ENCODE assay signal across 19 cellular contexts in the genomic region with DNA sequence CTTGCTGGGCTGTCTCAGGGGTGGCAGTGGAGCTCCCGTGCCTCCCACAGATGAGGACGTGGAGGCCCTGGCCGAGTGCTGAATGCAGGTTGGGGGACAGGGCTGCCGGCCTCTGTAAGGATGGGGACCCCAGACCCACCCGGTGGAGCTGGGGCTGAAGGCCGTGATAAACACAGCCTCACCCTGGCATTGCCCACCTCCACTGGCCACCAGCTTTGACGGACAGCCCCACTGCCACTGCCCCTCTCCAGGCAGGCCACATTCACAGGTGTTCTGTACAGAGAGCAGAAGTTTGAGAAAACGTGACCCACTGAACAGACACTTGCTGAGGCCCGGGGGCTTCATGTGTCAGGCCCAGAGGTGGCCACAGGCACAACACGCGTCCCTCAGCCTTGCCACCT.
A peak's percentile ranks its signal among the peaks of the same experiment; 100 is the strongest.
DNase-seq lines count a peak whose midpoint lies in the region; ATAC-seq and TF ChIP-seq lines count a peak whose summit lies in the region.
"Had no signal": no experiment of that assay in that cellular context is flagged by ENCODE, and none has a peak within 500 bp of the region (broad histone marks: within the 10 kb centered on the region; RNA-seq: fewer than 3 reads in every experiment).

No MANE protein-coding gene starts in this region.

- 87 to 92% (median 90%) methylated on average over 11 of the region's 11 CpGs for WGBS in spleen, 5 donors

- H3K9me3 Mint-ChIP-seq in IgD-negative memory B cell = peaks cover 0 to 5% (median 2%) of the 10 kb centered on the region in 3 donors

- ATAC-seq in left ventricle myocardium superior (no peak), HG03520 (IDR thresholded peaks at IDR 0.05; ENCODE audit: unreplicated experiment) (no peak)

- H3K9me3 ChIP-seq in BLaER1 = peaks cover 22% of the 10 kb centered on the region
- peaks cover 0 to 7% (median 0%) of the 10 kb centered on the region in 8 donors for H3K9me3 ChIP-seq in spleen
- H3K9me3 ChIP-seq: SJSA1 had no signal

- peaks cover 2% of the 10 kb centered on the region for H3K36me3 Mint-ChIP-seq in IgD-negative memory B cell

- H3K4me3 Mint-ChIP-seq in IgD-negative memory B cell = peak overlapping the region in 2 of 4 donors; percentile 74 to 85
- H3K4me3 Mint-ChIP-seq: H9 had no signal

- peaks cover 17 to 26% (median 23%) of the 10 kb centered on the region in 3 donors for H3K4me1 Mint-ChIP-seq in IgD-negative memory B cell
- H3K4me1 Mint-ChIP-seq: CD8-positive, alpha-beta memory T cell had no signal

- DNase-seq in left ventricle myocardium superior = peak; percentile 24
- peak; percentile 72 for DNase-seq in spleen
- no peak for DNase-seq in activated effector memory CD4-positive, alpha-beta T cell treated with anti-CD3 and anti-CD28 coated beads, Interleukin-2, amount 50 U/mL, for 16 hours
- no peak for DNase-seq in activated CD4-positive, alpha-beta T cell treated with anti-CD3 and anti-CD28 coated beads, Interleukin-2, amount 50 U/mL, for 4 hours
- DNase-seq: AML-193, DMS 273 treated with DMSO at 0.1 percent for 48 hours, EL, H9, IMR-90, NCI-H1417 treated with DMSO at 0.1 percent for 48 hours, NCI-H2081, NCI-H524, OCI-M1, RPMI8226 had no signal

- H3K4me2 ChIP-seq in BLaER1 = peak overlapping the region; percentile 81

- H4K20me1 ChIP-seq in BLaER1 = no peaks in the 10 kb centered on the region

- H3K36me3 ChIP-seq in BLaER1 (no peaks in the 10 kb centered on the region), spleen (no peaks in the 10 kb centered on the region)
- H3K36me3 ChIP-seq: SJSA1 had no signal

- intact Hi-C loops in left ventricle myocardium superior (cut with micrococcal nuclease) (no loop called here), spleen (cut with DNase I; ENCODE audit: low total_unique reads) (no loop called here)

- H3K4me3 ChIP-seq in BLaER1 (no peak overlapping the region), spleen (no peak overlapping the region)
- H3K4me3 ChIP-seq: SJSA1 had no signal

- H3K27me3 ChIP-seq in BLaER1 (no peaks in the 10 kb centered on the region), spleen (replicated peaks in 1 of 7) (no peaks in the 10 kb centered on the region)
- H3K27me3 ChIP-seq: SJSA1 had no signal

- H3K27ac Mint-ChIP-seq in IgD-negative memory B cell = peak overlapping the region in 2 of 3 donors; percentile 48 to 82
- H3K27ac Mint-ChIP-seq: CD8-positive, alpha-beta memory T cell had no signal

- no peak for TF ChIP-seq POLR2A in spleen (IDR thresholded peaks at IDR 0.05)

- TF ChIP-seq CTCF in spleen (IDR thresholded peaks at IDR 0.05 in 8 of 11, conservative IDR thresholded peaks at IDR 0.05 in 3 of 11) = no peak

- H3K27me3 Mint-ChIP-seq in IgD-negative memory B cell = no peaks in the 10 kb centered on the region

- H3K9ac ChIP-seq in BLaER1 = no peak overlapping the region

- peaks cover 42% of the 10 kb centered on the region for H3K4me1 ChIP-seq in BLaER1
- peaks cover 7 to 37% (median 19%) of the 10 kb centered on the region in 6 donors for H3K4me1 ChIP-seq in spleen
- H3K4me1 ChIP-seq: SJSA1 had no signal

- H3K27ac ChIP-seq in BLaER1 (no peak overlapping the region), spleen (no peak overlapping the region)
- H3K27ac ChIP-seq: SJSA1 had no signal

Comparison
In these comparisons a context has a peak if more than half of its experiments do, and no peak if none do; other contexts are left out.
1. DNase-seq: peak in left ventricle myocardium superior (single experiment) and spleen (single experiment); none in activated effector memory CD4-positive, alpha-beta T cell treated with anti-CD3 and anti-CD28 coated beads, Interleukin-2, amount 50 U/mL, for 16 hours (single experiment) and activated CD4-positive, alpha-beta T cell treated with anti-CD3 and anti-CD28 coated beads, Interleukin-2, amount 50 U/mL, for 4 hours (0 of 2).